ENCODE assay signal across 1 cellular context in genomic region chr11:59145534-59145933, GRCh38.
TF ChIP-seq lines count a peak whose summit lies in the region.

No MANE protein-coding gene starts in this region.

TF ChIP-seq in WTC11, 78 proteins besides CTCF, POLR2A, EP300 and RAD21 (continued from another document):
- TF ChIP-seq AR (CRISPR knock-in tag; IDR thresholded peaks at IDR 0.05), result no peak
